ENCODE assay signal across 21 cellular contexts in genomic region chrX:38668788-38669187, GRCh38.
DNase-seq lines count a peak whose midpoint lies in the region; ATAC-seq, FAIRE-seq and TF ChIP-seq lines count a peak whose summit lies in the region.
"Had no signal": no experiment of that assay in that cellular context is flagged by ENCODE, and none has a peak within 500 bp of the region (broad histone marks: within the 10 kb centered on the region; RNA-seq: fewer than 3 reads in every experiment).

No MANE protein-coding gene starts in this region.

- no TSS peak for BruUV-seq in HepG2 (replicated peaks; lab: Mats Ljungman, UMichigan)

- no peaks in the 10 kb centered on the region for H3K9me3 Mint-ChIP-seq in activated naive CD4-positive, alpha-beta T cell treated with anti-CD3 and anti-CD28 coated beads, Interleukin-2, amount 50 U/mL, for 72 hours
- H3K9me3 Mint-ChIP-seq: CD4-positive, alpha-beta T cell; CD8-positive, alpha-beta T cell had no signal

- no peak overlapping the region for H3K27ac Mint-ChIP-seq in activated naive CD4-positive, alpha-beta T cell treated with anti-CD3 and anti-CD28 coated beads, Interleukin-2, amount 50 U/mL, for 72 hours
- H3K27ac Mint-ChIP-seq: B cell; CD8-positive, alpha-beta T cell had no signal

- H3K27me3 ChIP-seq in right lobe of liver: peaks cover 0 to 3% of the 10 kb centered on the region in 2 donors
- H3K27me3 ChIP-seq in HepG2 (ENCODE audit: control insufficient read depth in 1 of 2, insufficient read depth in 2 of 2, low read length in 2 of 2): no peaks in the 10 kb centered on the region
- peaks cover 0 to 20% (median 0%) of the 10 kb centered on the region in 7 donors for H3K27me3 ChIP-seq in heart right ventricle
- H3K27me3 ChIP-seq: BLaER1 treated with 17β-estradiol and CSF1 and Interleukin-3, amounts not matched to agents 10 nM and 100 nM had no signal

- in situ Hi-C loops in HepG2 (cut with HindIII; ENCODE audit: extremely low pct_ligation_motif_present, low pct_unique_long_range_greater_than_20kb): no loop called here

- no peak overlapping the region for H3K9ac ChIP-seq in HepG2 (ENCODE audit: insufficient read depth, low read depth, low read length)

- no peak overlapping the region for H2AFZ ChIP-seq in HepG2 (ENCODE audit: low read length)

- no peak for TF ChIP-seq RAD21 in HepG2 (CRISPR knock-in tag; IDR thresholded peaks at IDR 0.05)

- H3K9me3 ChIP-seq in right lobe of liver (no peaks in the 10 kb centered on the region), HepG2 (ENCODE audit: low read length) (no peaks in the 10 kb centered on the region), heart right ventricle (no peaks in the 10 kb centered on the region)
- H3K9me3 ChIP-seq: A549; BLaER1 treated with 17β-estradiol and CSF1 and Interleukin-3, amounts not matched to agents 10 nM and 100 nM; Caco-2 had no signal

- TF ChIP-seq EP300 in HepG2 (IDR thresholded peaks at IDR 0.05; ENCODE audit: low read depth in 2 of 2, low read length in 2 of 2) (no peak), HepG2 (CRISPR knock-in tag; IDR thresholded peaks at IDR 0.05; ENCODE audit: borderline replicate concordance) (no peak)

- no peaks in the 10 kb centered on the region for H3K36me3 Mint-ChIP-seq in activated naive CD4-positive, alpha-beta T cell treated with anti-CD3 and anti-CD28 coated beads, Interleukin-2, amount 50 U/mL, for 72 hours
- H3K36me3 Mint-ChIP-seq: CD8-positive, alpha-beta T cell had no signal

- H3K4me2 ChIP-seq in HepG2 (ENCODE audit: low read depth, low read length): no peak overlapping the region
- H3K4me2 ChIP-seq: A549 had no signal

- peak in 3 of 4 donors; percentile 25 to 32 (median 31) for ATAC-seq in right lobe of liver
- ATAC-seq in HepG2: no peak
- ATAC-seq in left colon: peak; percentile 85
- ATAC-seq in activated naive CD4-positive, alpha-beta T cell treated with anti-CD3 and anti-CD28 coated beads, Interleukin-2, amount 50 U/mL, for 72 hours: no peak
- ATAC-seq in heart right ventricle: no peak
- ATAC-seq: A549; CD8-positive, alpha-beta T cell had no signal

- H3K79me2 ChIP-seq in HepG2 (ENCODE audit: insufficient read depth, low read length): no peaks in the 10 kb centered on the region

- no peak for FAIRE-seq in HepG2 (lab: Jason Lieb, UNC)
- FAIRE-seq: G401.6, GM12891 had no signal

- H3K36me3 ChIP-seq in right lobe of liver: no peaks in the 10 kb centered on the region
- H3K36me3 ChIP-seq in HepG2 (replicated peaks in 1 of 2; ENCODE audit: control insufficient read depth in 1 of 2, insufficient read depth in 2 of 2, low read length in 2 of 2): no peaks in the 10 kb centered on the region
- H3K36me3 ChIP-seq in heart right ventricle: no peaks in the 10 kb centered on the region
- H3K36me3 ChIP-seq: BLaER1 treated with 17β-estradiol and CSF1 and Interleukin-3, amounts not matched to agents 10 nM and 100 nM had no signal

- H3K27ac ChIP-seq in right lobe of liver (no peak overlapping the region), HepG2 (ENCODE audit: extremely low read length, insufficient read depth, low read length) (no peak overlapping the region), heart right ventricle (no peak overlapping the region)
- H3K27ac ChIP-seq: 22Rv1, A549, C4-2B had no signal

- CTCF ChIA-PET in HepG2 (lab: Yijun Ruan, JAX; ENCODE audit: low intra/inter-chr PET ratio, low total read pairs): no interaction called here

- DNase-seq in right lobe of liver (no peak), HepG2 (ENCODE audit: low spot score) (no peak), left colon (no peak), renal cortical epithelial cell (ENCODE audit: low read depth) (peak; percentile 19), heart right ventricle (no peak), NCI-H1048 (lab: John Stamatoyannopoulos, UW) (no peak)
- DNase-seq in activated naive CD4-positive, alpha-beta T cell treated with anti-CD3 and anti-CD28 coated beads, Interleukin-2, amount 50 U/mL, for 72 hours (ENCODE audit: low spot score in 2 of 2): no peak
- DNase-seq: AML-193; Caco-2; Calu3; CD8-positive, alpha-beta T cell; DMS79 treated with DMSO at 0.1 percent for 48 hours; GF-D8 had no signal

- H3K4me3 ChIP-seq in right lobe of liver (no peak overlapping the region), HepG2 (replicated peaks in 1 of 3; ENCODE audit: insufficient read depth in 1 of 3, low read depth in 2 of 3, low read length in 3 of 3) (no peak overlapping the region), heart right ventricle (no peak overlapping the region)
- H3K4me3 ChIP-seq: A549 had no signal

- no peak for TF ChIP-seq CTCF in right lobe of liver (IDR thresholded peaks at IDR 0.05)
- no peak for TF ChIP-seq CTCF in HepG2 (CRISPR knock-in tag; IDR thresholded peaks at IDR 0.05)
- no peak for TF ChIP-seq CTCF in heart right ventricle (IDR thresholded peaks at IDR 0.05)

- no peaks in the 10 kb centered on the region for H4K20me1 ChIP-seq in HepG2 (ENCODE audit: insufficient read depth, low read length)
- H4K20me1 ChIP-seq: BLaER1 treated with 17β-estradiol and CSF1 and Interleukin-3, amounts not matched to agents 10 nM and 100 nM had no signal

- no peak for TF ChIP-seq POLR2A in right lobe of liver (IDR thresholded peaks at IDR 0.05)
- no peak for TF ChIP-seq POLR2A in HepG2 (IDR thresholded peaks at IDR 0.05; ENCODE audit: insufficient read depth in 1 of 2, low read depth in 2 of 2, low read length in 2 of 2)

- 83% methylated on average over 1 of the region's 1 CpG for WGBS in right lobe of liver (ENCODE audit: insufficient coverage, low coverage, low lambda C conversion rate, missing lambda C conversion rate)
- 100% methylated on average over 1 of the region's 1 CpG for WGBS in HepG2 (ENCODE audit: low lambda C conversion rate)
- 100% methylated on average over 1 of the region's 1 CpG for WGBS in heart right ventricle, 2 donors

- intact Hi-C loops in right lobe of liver (cut with DNase I) (no loop called here), HepG2 (cut with micrococcal nuclease; ENCODE audit: unreplicated experiment) (no loop called here), left colon (cut with DNase I, micrococcal nuclease) (no loop called here), heart right ventricle (cut with DNase I) (no loop called here)

- H3K4me1 ChIP-seq in right lobe of liver: no peaks in the 10 kb centered on the region
- H3K4me1 ChIP-seq in HepG2 (ENCODE audit: insufficient read depth, low read length): no peaks in the 10 kb centered on the region
- peaks cover 0 to 5% (median 0%) of the 10 kb centered on the region in 9 donors for H3K4me1 ChIP-seq in heart right ventricle
- H3K4me1 ChIP-seq: A549, Caco-2 had no signal

- POLR2A ChIA-PET in HepG2 (lab: Yijun Ruan, JAX): no interaction called here

TF ChIP-seq in HepG2, 621 proteins besides CTCF, POLR2A, EP300 and RAD21 (continues in another document):
- TF ChIP-seq ZNF234 (CRISPR knock-in tag; conservative IDR thresholded peaks at IDR 0.05) (no peak), NAIF1 (CRISPR knock-in tag; IDR thresholded peaks at IDR 0.05; ENCODE audit: borderline replicate concordance) (no peak), CENPT (CRISPR knock-in tag; IDR thresholded peaks at IDR 0.05; ENCODE audit: low read depth) (no peak), ZNF670 (CRISPR knock-in tag; IDR thresholded peaks at IDR 0.05; ENCODE audit: borderline replicate concordance) (no peak), FOXM1 (CRISPR knock-in tag; IDR thresholded peaks at IDR 0.05) (no peak), MIER3 (CRISPR knock-in tag; IDR thresholded peaks at IDR 0.05; ENCODE audit: borderline replicate concordance) (no peak), MTA3 (CRISPR knock-in tag; IDR thresholded peaks at IDR 0.05) (no peak)
- TF ChIP-seq, protein P1, sequence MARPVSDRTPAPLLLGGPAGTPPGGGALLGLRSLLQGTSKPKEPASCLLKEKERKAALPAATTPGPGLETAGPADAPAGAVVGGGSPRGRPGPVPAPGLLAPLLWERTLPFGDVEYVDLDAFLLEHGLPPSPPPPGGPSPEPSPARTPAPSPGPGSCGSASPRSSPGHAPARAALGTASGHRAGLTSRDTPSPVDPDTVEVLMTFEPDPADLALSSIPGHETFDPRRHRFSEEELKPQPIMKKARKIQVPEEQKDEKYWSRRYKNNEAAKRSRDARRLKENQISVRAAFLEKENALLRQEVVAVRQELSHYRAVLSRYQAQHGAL (CRISPR knock-in tag; IDR thresholded peaks at IDR 0.05; ENCODE audit: not compliant biosample characterization): no peak
- TF ChIP-seq, protein P2, sequence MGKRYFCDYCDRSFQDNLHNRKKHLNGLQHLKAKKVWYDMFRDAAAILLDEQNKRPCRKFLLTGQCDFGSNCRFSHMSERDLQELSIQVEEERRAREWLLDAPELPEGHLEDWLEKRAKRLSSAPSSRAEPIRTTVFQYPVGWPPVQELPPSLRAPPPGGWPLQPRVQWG (CRISPR knock-in tag; IDR thresholded peaks at IDR 0.05; ENCODE audit: borderline replicate concordance, low read depth): no peak
- TF ChIP-seq, protein P3, sequence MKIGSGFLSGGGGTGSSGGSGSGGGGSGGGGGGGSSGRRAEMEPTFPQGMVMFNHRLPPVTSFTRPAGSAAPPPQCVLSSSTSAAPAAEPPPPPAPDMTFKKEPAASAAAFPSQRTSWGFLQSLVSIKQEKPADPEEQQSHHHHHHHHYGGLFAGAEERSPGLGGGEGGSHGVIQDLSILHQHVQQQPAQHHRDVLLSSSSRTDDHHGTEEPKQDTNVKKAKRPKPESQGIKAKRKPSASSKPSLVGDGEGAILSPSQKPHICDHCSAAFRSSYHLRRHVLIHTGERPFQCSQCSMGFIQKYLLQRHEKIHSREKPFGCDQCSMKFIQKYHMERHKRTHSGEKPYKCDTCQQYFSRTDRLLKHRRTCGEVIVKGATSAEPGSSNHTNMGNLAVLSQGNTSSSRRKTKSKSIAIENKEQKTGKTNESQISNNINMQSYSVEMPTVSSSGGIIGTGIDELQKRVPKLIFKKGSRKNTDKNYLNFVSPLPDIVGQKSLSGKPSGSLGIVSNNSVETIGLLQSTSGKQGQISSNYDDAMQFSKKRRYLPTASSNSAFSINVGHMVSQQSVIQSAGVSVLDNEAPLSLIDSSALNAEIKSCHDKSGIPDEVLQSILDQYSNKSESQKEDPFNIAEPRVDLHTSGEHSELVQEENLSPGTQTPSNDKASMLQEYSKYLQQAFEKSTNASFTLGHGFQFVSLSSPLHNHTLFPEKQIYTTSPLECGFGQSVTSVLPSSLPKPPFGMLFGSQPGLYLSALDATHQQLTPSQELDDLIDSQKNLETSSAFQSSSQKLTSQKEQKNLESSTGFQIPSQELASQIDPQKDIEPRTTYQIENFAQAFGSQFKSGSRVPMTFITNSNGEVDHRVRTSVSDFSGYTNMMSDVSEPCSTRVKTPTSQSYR (CRISPR knock-in tag; IDR thresholded peaks at IDR 0.05; ENCODE audit: borderline replicate concordance): no peak
- TF ChIP-seq, protein P4, sequence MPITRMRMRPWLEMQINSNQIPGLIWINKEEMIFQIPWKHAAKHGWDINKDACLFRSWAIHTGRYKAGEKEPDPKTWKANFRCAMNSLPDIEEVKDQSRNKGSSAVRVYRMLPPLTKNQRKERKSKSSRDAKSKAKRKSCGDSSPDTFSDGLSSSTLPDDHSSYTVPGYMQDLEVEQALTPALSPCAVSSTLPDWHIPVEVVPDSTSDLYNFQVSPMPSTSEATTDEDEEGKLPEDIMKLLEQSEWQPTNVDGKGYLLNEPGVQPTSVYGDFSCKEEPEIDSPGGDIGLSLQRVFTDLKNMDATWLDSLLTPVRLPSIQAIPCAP (CRISPR knock-in tag; IDR thresholded peaks at IDR 0.05; ENCODE audit: low read depth): no peak

Comparison
In these comparisons a context has a peak if more than half of its experiments do, and no peak if none do; other contexts are left out.
1. ATAC-seq: peak in right lobe of liver (3 of 4) and left colon (single experiment); none in HepG2 (single experiment), activated naive CD4-positive, alpha-beta T cell treated with anti-CD3 and anti-CD28 coated beads, Interleukin-2, amount 50 U/mL, for 72 hours (0 of 2) and heart right ventricle (0 of 8).